ENCODE assay signal across 1 cellular context in the genomic region with DNA sequence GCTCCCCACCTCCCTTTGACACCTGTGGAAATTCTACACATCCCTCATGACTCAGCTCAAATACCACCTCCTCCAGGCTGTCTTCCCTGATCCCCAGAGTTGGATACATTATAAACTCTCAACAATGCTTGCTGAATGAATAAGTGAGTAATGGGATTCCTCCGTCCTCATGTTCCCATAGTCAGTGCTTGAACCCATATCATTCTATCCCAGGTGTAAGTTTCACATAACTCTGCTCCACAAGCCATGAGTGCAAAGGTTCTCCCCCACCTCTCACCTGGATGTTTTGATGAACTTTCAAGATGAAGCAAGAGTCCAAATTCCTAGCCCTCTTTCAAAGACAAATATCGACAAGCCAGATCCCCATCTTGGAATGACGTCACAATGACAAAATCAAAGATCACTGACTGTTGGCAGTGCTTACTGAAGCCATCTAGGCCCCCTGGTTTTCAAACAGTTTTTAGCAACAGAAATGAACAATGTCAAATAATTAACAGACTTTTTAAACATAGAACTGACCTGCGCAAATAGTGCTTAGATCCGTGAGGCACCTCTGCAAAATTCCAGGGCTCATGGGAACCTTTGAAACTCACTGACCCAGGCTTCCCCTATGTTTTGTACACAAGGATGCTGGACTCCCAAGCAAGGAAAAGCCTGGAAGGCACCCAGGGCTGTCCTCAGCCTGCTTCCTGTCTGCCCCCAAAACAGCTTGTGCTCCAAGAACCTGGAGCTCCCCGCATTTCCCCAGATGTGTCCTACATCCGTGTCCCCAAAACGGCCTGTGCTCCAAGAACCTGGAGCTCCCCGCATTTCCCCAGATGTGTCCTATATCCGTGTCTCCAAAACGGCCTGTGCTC.
TF ChIP-seq lines count a peak whose summit lies in the region.

No MANE protein-coding gene starts in this region.

TF ChIP-seq in HepG2, 621 proteins besides CTCF, POLR2A, EP300 and RAD21 (continued from another document and continues in another):
- TF ChIP-seq ZNF704 (CRISPR knock-in tag; IDR thresholded peaks at IDR 0.05; ENCODE audit: borderline replicate concordance) (no peak), MEF2D (CRISPR knock-in tag; IDR thresholded peaks at IDR 0.05) (peak; percentile 92), ZNF282 (IDR thresholded peaks at IDR 0.05; ENCODE audit: partially characterized antibody) (no peak), SKI (IDR thresholded peaks at IDR 0.05; ENCODE audit: partially characterized antibody) (no peak), JDP2 (CRISPR knock-in tag; IDR thresholded peaks at IDR 0.05; ENCODE audit: borderline replicate concordance) (no peak; the same call in 1 of the 2 replicates), ZNF225 (CRISPR knock-in tag; IDR thresholded peaks at IDR 0.05) (no peak; the same call in 1 of the 2 replicates), IRX3 (CRISPR knock-in tag; IDR thresholded peaks at IDR 0.05; ENCODE audit: borderline replicate concordance, low read depth) (no peak), KMT2B (CRISPR knock-in tag; IDR thresholded peaks at IDR 0.05) (no peak), ZNF510 (CRISPR knock-in tag; IDR thresholded peaks at IDR 0.05; ENCODE audit: low read depth) (no peak), ZNF766 (CRISPR knock-in tag; IDR thresholded peaks at IDR 0.05; ENCODE audit: borderline replicate concordance) (no peak), SETDB1 (CRISPR knock-in tag; IDR thresholded peaks at IDR 0.05; ENCODE audit: borderline replicate concordance) (no peak), KAT7 (CRISPR knock-in tag; IDR thresholded peaks at IDR 0.05; ENCODE audit: borderline replicate concordance) (no peak), HMGA1 (CRISPR knock-in tag; conservative IDR thresholded peaks at IDR 0.05) (no peak), TRAFD1 (CRISPR knock-in tag; IDR thresholded peaks at IDR 0.05; ENCODE audit: borderline replicate concordance) (no peak), ZNF367 (CRISPR knock-in tag; IDR thresholded peaks at IDR 0.05; ENCODE audit: borderline replicate concordance) (no peak), TBX3 (IDR thresholded peaks at IDR 0.05; ENCODE audit: borderline replicate concordance) (peak; percentile 81), GABPA (IDR thresholded peaks at IDR 0.05; ENCODE audit: low read depth, low read length) (no peak), GABPA (CRISPR knock-in tag; IDR thresholded peaks at IDR 0.05; ENCODE audit: low read depth) (peak; percentile 60), SMAD3 (CRISPR knock-in tag; IDR thresholded peaks at IDR 0.05) (peak; percentile 77; the same call in 1 of the 2 replicates), NR3C1 (CRISPR knock-in tag; IDR thresholded peaks at IDR 0.05) (no peak), DRAP1 (CRISPR knock-in tag; IDR thresholded peaks at IDR 0.05) (peak; percentile 13; the same call in 1 of the 2 replicates), CEBPZ (IDR thresholded peaks at IDR 0.05; ENCODE audit: low read length) (no peak), TEAD3 (CRISPR knock-in tag; optimal IDR thresholded peaks at IDR 0.05; ENCODE audit: borderline replicate concordance) (peak; percentile 92), SMARCC2 (IDR thresholded peaks at IDR 0.05) (peak; percentile 68; the same call in 1 of the 2 replicates), ZGPAT (CRISPR knock-in tag; IDR thresholded peaks at IDR 0.05) (peak; percentile 73), ZSCAN25 (CRISPR knock-in tag; IDR thresholded peaks at IDR 0.05) (peak; percentile 82), ZNF180 (CRISPR knock-in tag; IDR thresholded peaks at IDR 0.05; ENCODE audit: borderline replicate concordance, low read depth) (no peak), ZNF773 (CRISPR knock-in tag; IDR thresholded peaks at IDR 0.05; ENCODE audit: borderline replicate concordance) (no peak), EHMT2 (IDR thresholded peaks at IDR 0.05; ENCODE audit: borderline replicate concordance, low read depth, low read length) (no peak), BCL6 (CRISPR knock-in tag; IDR thresholded peaks at IDR 0.05) (peak; percentile 90), ZNF83 (CRISPR knock-in tag; IDR thresholded peaks at IDR 0.05; ENCODE audit: borderline replicate concordance) (no peak), BHLHE40 (IDR thresholded peaks at IDR 0.05; ENCODE audit: low read length) (no peak), ZNF775 (CRISPR knock-in tag; IDR thresholded peaks at IDR 0.05; ENCODE audit: borderline replicate concordance) (no peak), FOXA1 (IDR thresholded peaks at IDR 0.05) (0 out of 2 replicates have a peak, but pooled peaks have one; percentile 24), FOXA1 (CRISPR knock-in tag; IDR thresholded peaks at IDR 0.05) (peak; percentile 70), NCOA2 (CRISPR knock-in tag; IDR thresholded peaks at IDR 0.05) (peak; percentile 88)
- TF ChIP-seq, protein P1, sequence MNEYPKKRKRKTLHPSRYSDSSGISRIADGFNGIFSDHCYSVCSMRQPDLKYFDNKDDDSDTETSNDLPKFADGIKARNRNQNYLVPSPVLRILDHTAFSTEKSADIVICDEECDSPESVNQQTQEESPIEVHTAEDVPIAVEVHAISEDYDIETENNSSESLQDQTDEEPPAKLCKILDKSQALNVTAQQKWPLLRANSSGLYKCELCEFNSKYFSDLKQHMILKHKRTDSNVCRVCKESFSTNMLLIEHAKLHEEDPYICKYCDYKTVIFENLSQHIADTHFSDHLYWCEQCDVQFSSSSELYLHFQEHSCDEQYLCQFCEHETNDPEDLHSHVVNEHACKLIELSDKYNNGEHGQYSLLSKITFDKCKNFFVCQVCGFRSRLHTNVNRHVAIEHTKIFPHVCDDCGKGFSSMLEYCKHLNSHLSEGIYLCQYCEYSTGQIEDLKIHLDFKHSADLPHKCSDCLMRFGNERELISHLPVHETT (CRISPR knock-in tag; conservative IDR thresholded peaks at IDR 0.05), result no peak
- TF ChIP-seq, protein P2, sequence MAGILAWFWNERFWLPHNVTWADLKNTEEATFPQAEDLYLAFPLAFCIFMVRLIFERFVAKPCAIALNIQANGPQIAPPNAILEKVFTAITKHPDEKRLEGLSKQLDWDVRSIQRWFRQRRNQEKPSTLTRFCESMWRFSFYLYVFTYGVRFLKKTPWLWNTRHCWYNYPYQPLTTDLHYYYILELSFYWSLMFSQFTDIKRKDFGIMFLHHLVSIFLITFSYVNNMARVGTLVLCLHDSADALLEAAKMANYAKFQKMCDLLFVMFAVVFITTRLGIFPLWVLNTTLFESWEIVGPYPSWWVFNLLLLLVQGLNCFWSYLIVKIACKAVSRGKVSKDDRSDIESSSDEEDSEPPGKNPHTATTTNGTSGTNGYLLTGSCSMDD (CRISPR knock-in tag; IDR thresholded peaks at IDR 0.05), result no peak
- TF ChIP-seq, protein P3, sequence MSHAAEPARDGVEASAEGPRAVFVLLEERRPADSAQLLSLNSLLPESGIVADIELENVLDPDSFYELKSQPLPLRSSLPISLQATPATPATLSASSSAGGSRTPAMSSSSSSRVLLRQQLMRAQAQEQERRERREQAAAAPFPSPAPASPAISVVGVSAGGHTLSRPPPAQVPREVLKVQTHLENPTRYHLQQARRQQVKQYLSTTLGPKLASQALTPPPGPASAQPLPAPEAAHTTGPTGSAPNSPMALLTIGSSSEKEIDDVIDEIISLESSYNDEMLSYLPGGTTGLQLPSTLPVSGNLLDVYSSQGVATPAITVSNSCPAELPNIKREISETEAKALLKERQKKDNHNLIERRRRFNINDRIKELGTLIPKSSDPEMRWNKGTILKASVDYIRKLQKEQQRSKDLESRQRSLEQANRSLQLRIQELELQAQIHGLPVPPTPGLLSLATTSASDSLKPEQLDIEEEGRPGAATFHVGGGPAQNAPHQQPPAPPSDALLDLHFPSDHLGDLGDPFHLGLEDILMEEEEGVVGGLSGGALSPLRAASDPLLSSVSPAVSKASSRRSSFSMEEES (CRISPR knock-in tag; IDR thresholded peaks at IDR 0.05), result no peak; the same call in 1 of the 2 replicates
- TF ChIP-seq, protein P4, sequence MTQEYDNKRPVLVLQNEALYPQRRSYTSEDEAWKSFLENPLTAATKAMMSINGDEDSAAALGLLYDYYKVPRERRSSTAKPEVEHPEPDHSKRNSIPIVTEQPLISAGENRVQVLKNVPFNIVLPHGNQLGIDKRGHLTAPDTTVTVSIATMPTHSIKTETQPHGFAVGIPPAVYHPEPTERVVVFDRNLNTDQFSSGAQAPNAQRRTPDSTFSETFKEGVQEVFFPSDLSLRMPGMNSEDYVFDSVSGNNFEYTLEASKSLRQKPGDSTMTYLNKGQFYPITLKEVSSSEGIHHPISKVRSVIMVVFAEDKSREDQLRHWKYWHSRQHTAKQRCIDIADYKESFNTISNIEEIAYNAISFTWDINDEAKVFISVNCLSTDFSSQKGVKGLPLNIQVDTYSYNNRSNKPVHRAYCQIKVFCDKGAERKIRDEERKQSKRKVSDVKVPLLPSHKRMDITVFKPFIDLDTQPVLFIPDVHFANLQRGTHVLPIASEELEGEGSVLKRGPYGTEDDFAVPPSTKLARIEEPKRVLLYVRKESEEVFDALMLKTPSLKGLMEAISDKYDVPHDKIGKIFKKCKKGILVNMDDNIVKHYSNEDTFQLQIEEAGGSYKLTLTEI (CRISPR knock-in tag; conservative IDR thresholded peaks at IDR 0.05), result no peak
- TF ChIP-seq, protein P5, sequence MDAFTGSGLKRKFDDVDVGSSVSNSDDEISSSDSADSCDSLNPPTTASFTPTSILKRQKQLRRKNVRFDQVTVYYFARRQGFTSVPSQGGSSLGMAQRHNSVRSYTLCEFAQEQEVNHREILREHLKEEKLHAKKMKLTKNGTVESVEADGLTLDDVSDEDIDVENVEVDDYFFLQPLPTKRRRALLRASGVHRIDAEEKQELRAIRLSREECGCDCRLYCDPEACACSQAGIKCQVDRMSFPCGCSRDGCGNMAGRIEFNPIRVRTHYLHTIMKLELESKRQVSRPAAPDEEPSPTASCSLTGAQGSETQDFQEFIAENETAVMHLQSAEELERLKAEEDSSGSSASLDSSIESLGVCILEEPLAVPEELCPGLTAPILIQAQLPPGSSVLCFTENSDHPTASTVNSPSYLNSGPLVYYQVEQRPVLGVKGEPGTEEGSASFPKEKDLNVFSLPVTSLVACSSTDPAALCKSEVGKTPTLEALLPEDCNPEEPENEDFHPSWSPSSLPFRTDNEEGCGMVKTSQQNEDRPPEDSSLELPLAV (CRISPR knock-in tag; conservative IDR thresholded peaks at IDR 0.05; ENCODE audit: low read depth), result no peak
- TF ChIP-seq, protein P6, sequence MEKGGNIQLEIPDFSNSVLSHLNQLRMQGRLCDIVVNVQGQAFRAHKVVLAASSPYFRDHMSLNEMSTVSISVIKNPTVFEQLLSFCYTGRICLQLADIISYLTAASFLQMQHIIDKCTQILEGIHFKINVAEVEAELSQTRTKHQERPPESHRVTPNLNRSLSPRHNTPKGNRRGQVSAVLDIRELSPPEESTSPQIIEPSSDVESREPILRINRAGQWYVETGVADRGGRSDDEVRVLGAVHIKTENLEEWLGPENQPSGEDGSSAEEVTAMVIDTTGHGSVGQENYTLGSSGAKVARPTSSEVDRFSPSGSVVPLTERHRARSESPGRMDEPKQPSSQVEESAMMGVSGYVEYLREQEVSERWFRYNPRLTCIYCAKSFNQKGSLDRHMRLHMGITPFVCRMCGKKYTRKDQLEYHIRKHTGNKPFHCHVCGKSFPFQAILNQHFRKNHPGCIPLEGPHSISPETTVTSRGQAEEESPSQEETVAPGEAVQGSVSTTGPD (CRISPR knock-in tag; IDR thresholded peaks at IDR 0.05), result no peak
